In the genomic region with DNA sequence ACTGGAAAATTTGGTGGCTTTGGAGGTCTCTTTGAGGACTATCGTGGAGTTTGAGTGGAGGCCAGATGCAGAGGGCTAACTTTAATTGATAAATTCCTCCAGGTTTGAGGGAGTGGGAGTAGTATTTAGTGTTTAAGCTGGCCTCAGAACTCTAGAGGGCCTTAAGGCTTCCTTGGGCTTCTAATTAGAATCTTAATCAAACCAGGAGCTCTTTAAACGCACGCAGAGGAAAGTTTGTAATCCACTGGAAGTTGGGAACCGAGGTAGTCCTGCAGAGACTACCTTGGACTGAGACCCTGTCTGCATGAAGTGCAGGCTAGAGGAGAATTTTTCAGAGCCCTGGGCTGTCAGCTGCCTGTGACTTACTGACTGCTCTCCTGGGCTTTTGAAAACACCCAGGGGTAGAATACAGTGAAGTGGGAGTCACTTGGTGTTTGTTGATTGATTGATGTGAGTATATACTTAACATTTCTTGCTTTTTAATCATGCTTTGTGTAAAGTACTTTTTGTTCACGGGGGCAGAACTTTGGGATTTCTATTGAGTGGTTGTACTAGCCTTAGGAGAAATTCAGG, we compare ENCODE assay signal across 10 cellular contexts. TPM values are rescaled to one million over a fixed set of nuclear protein-coding genes. Genes with fewer than 3 reads are reported as not detected.
"Had no signal": no experiment of that assay in that cellular context is flagged by ENCODE, and none has a peak within 500 bp of the region (broad histone marks: within the 10 kb centered on the region; RNA-seq: fewer than 3 reads in every experiment).

No MANE protein-coding gene starts in this region.

- H2AFZ ChIP-seq: GM23248 had no signal

- FAIRE-seq: HTR-8/SVneo had no signal

- H3K4me2 ChIP-seq: KMS-11 had no signal

- H3K9ac ChIP-seq: GM23248, KMS-11 had no signal

- DNase-seq: GM23248, GOT3, H7, HCEC 1CT, IMR-90, Karpas-422, KBM-7 had no signal

- H3K27ac ChIP-seq: GM23248, KMS-11 had no signal

- H3K4me3 ChIP-seq: GM23248 had no signal

RNA-seq across cellular contexts. Expression of gene SPAG6, which starts 5.9 kb away (rescaled TPM):
- total RNA-seq: GM23248, H7, HT-29, IMR-90 had no signal
- polyA plus RNA-seq: GM23248, IMR-90 had no signal
